In genomic region chr6:23690650-23691049, GRCh38 we compare ENCODE assay signal across 31 cellular contexts.
DNase-seq lines count a peak whose midpoint lies in the region; ATAC-seq, FAIRE-seq and TF ChIP-seq lines count a peak whose summit lies in the region.
"Had no signal": no experiment of that assay in that cellular context is flagged by ENCODE, and none has a peak within 500 bp of the region (broad histone marks: within the 10 kb centered on the region; RNA-seq: fewer than 3 reads in every experiment).

No MANE protein-coding gene starts in this region.

- TF ChIP-seq POLR2A in testis (IDR thresholded peaks at IDR 0.05) (no peak), gastroesophageal sphincter (IDR thresholded peaks at IDR 0.05) (no peak), tibial nerve (IDR thresholded peaks at IDR 0.05) (no peak)

- H3K4me2 ChIP-seq in astrocyte (ENCODE audit: low read length): no peak overlapping the region

- H3K4me3 ChIP-seq in astrocyte (ENCODE audit: insufficient read depth, low read depth, low read length) (no peak overlapping the region), testis (no peak overlapping the region), gastroesophageal sphincter (no peak overlapping the region), tibial nerve (no peak overlapping the region)
- H3K4me3 ChIP-seq: prostate gland, thoracic aorta, uterus had no signal

- H3K36me3 Mint-ChIP-seq in astrocyte (ENCODE audit: low read depth, unreplicated experiment): no peaks in the 10 kb centered on the region
- H3K36me3 Mint-ChIP-seq: activated naive CD8-positive, alpha-beta T cell treated with anti-CD3 and anti-CD28 coated beads for 36 hours; CD14-positive monocyte; IgD-negative memory B cell had no signal

- intact Hi-C loops in testis (cut with DNase I; ENCODE audit: low total_unique reads): no loop called here

- ATAC-seq in gastroesophageal sphincter: no peak
- ATAC-seq in HG02571 (IDR thresholded peaks at IDR 0.05; ENCODE audit: unreplicated experiment): no peak
- ATAC-seq: left lobe of liver had no signal

- no peaks in the 10 kb centered on the region for H3K4me1 Mint-ChIP-seq in astrocyte (ENCODE audit: low read depth, unreplicated experiment)
- H3K4me1 Mint-ChIP-seq: activated naive CD8-positive, alpha-beta T cell treated with anti-CD3 and anti-CD28 coated beads for 36 hours; CD14-positive monocyte; H9; IgD-negative memory B cell had no signal

- no peaks in the 10 kb centered on the region for H3K27me3 ChIP-seq in astrocyte (ENCODE audit: insufficient read depth, low read length)
- H3K27me3 ChIP-seq in testis: no peaks in the 10 kb centered on the region
- H3K27me3 ChIP-seq in gastroesophageal sphincter: no peaks in the 10 kb centered on the region
- no peaks in the 10 kb centered on the region for H3K27me3 ChIP-seq in tibial nerve
- H3K27me3 ChIP-seq: neutrophil had no signal

- H3K9me3 Mint-ChIP-seq in astrocyte (ENCODE audit: unreplicated experiment): peaks cover 4% of the 10 kb centered on the region
- H3K9me3 Mint-ChIP-seq: H9 had no signal

- H3K79me2 ChIP-seq in astrocyte (ENCODE audit: insufficient read depth, low read length): no peaks in the 10 kb centered on the region

- no peak overlapping the region for H2AFZ ChIP-seq in astrocyte (ENCODE audit: low read depth, low read length)

- peak; percentile 35 for DNase-seq in DMS79 treated with DMSO at 0.1 percent for 48 hours (lab: John Stamatoyannopoulos, UW)
- DNase-seq in DMS79 (lab: John Stamatoyannopoulos, UW): no peak
- peak; percentile 79 for DNase-seq in NCI-H2227 treated with DMSO at 0.1 percent for 48 hours (lab: John Stamatoyannopoulos, UW)
- peak; percentile 11 for DNase-seq in astrocyte (ENCODE audit: low read depth)
- DNase-seq in testis: no peak
- DNase-seq in tibial nerve (ENCODE audit: low spot score in 2 of 2): no peak
- DNase-seq: 8988T; activated CD4-positive, alpha-beta T cell treated with anti-CD3 and anti-CD28 coated beads for 4 hours; activated CD8-positive, alpha-beta memory T cell treated with anti-CD3 and anti-CD28 coated beads for 24 hours; activated effector memory CD4-positive, alpha-beta T cell treated with anti-CD3 and anti-CD28 coated beads, Interleukin-2, amount 50 U/mL, for 16 hours; activated naive CD8-positive, alpha-beta T cell treated with anti-CD3 and anti-CD28 coated beads for 36 hours; aorta; central memory CD4-positive, alpha-beta T cell; H9; mesenchymal stem cell; NCI-H1048; NCI-H446; Right ventricle myocardium superior; stimulated activated CD4-positive, alpha-beta T cell treated with anti-CD3 and anti-CD28 coated beads, Interleukin-15, amount 100 ng/mL, for 24 hours; stimulated activated naive CD4-positive, alpha-beta T cell; uterus had no signal

- H3K36me3 ChIP-seq in astrocyte (ENCODE audit: insufficient read depth, low read length) (no peaks in the 10 kb centered on the region), testis (ENCODE audit: low read depth, missing control alignments) (no peaks in the 10 kb centered on the region), gastroesophageal sphincter (no peaks in the 10 kb centered on the region), tibial nerve (no peaks in the 10 kb centered on the region)
- H3K36me3 ChIP-seq: neutrophil, prostate gland, thoracic aorta, uterus had no signal

- no peak for TF ChIP-seq EP300 in gastroesophageal sphincter (IDR thresholded peaks at IDR 0.05)
- no peak for TF ChIP-seq EP300 in tibial nerve (IDR thresholded peaks at IDR 0.05)

- H3K27ac ChIP-seq in astrocyte (ENCODE audit: low read depth, low read length): no peak overlapping the region
- H3K27ac ChIP-seq in testis: no peak overlapping the region
- H3K27ac ChIP-seq in gastroesophageal sphincter: no peak overlapping the region
- no peak overlapping the region for H3K27ac ChIP-seq in tibial nerve
- H3K27ac ChIP-seq: neutrophil, prostate gland, thoracic aorta, uterus had no signal

- 77 to 90% methylated on average over 3 of the region's 3 CpGs for WGBS in testis, 2 donors
- 40 to 50% methylated on average over 2 to 3 of the region's 3 CpGs for WGBS in gastroesophageal sphincter (ENCODE audit: low coverage in 1 of 2), 2 donors
- WGBS in tibial nerve, 2 donors: 43 to 56% methylated on average over 3 of the region's 3 CpGs

- FAIRE-seq in astrocyte (lab: Jason Lieb, UNC): no peak
- FAIRE-seq: D721Med had no signal

- TF ChIP-seq CTCF in astrocyte (IDR thresholded peaks at IDR 0.05; ENCODE audit: insufficient read depth, low read depth, low read length) (no peak), testis (IDR thresholded peaks at IDR 0.05) (no peak), gastroesophageal sphincter (IDR thresholded peaks at IDR 0.05) (no peak), tibial nerve (IDR thresholded peaks at IDR 0.05) (no peak)

- H4K20me1 ChIP-seq in astrocyte (ENCODE audit: insufficient read depth, low read length): no peaks in the 10 kb centered on the region

- H3K27me3 Mint-ChIP-seq in astrocyte (ENCODE audit: low read depth, unreplicated experiment): no peaks in the 10 kb centered on the region
- H3K27me3 Mint-ChIP-seq: activated naive CD8-positive, alpha-beta T cell treated with anti-CD3 and anti-CD28 coated beads for 36 hours; dendritic cell treated with granulocyte-macrophage colony-stimulating factor and Interleukin-4, amounts not matched to agents 40 ng/mL and 50 ng/mL, for 4 days; IgD-negative memory B cell had no signal

- H3K4me3 Mint-ChIP-seq in astrocyte (ENCODE audit: unreplicated experiment): no peak overlapping the region
- H3K4me3 Mint-ChIP-seq: activated naive CD8-positive, alpha-beta T cell treated with anti-CD3 and anti-CD28 coated beads for 36 hours; CD14-positive monocyte; dendritic cell treated with granulocyte-macrophage colony-stimulating factor and Interleukin-4, amounts not matched to agents 40 ng/mL and 50 ng/mL, for 4 days; H9; IgD-negative memory B cell had no signal

- H3K4me1 ChIP-seq in astrocyte (ENCODE audit: insufficient read depth, low read length) (no peaks in the 10 kb centered on the region), testis (no peaks in the 10 kb centered on the region), gastroesophageal sphincter (peaks cover 0 to 19% (median 0%) of the 10 kb centered on the region in 3 donors), tibial nerve (no peaks in the 10 kb centered on the region)
- H3K4me1 ChIP-seq: uterus had no signal

- H3K9me3 ChIP-seq in astrocyte (ENCODE audit: insufficient read depth, low read depth, low read length): no peaks in the 10 kb centered on the region
- H3K9me3 ChIP-seq in testis: no peaks in the 10 kb centered on the region
- no peaks in the 10 kb centered on the region for H3K9me3 ChIP-seq in gastroesophageal sphincter
- no peaks in the 10 kb centered on the region for H3K9me3 ChIP-seq in tibial nerve
- H3K9me3 ChIP-seq: neutrophil, prostate gland, thoracic aorta, uterus had no signal

- no peak overlapping the region for H3K9ac ChIP-seq in astrocyte (ENCODE audit: low read length)

- H3K27ac Mint-ChIP-seq in astrocyte (ENCODE audit: unreplicated experiment): no peak overlapping the region
- H3K27ac Mint-ChIP-seq: activated naive CD8-positive, alpha-beta T cell treated with anti-CD3 and anti-CD28 coated beads for 36 hours; CD14-positive monocyte; dendritic cell treated with granulocyte-macrophage colony-stimulating factor and Interleukin-4, amounts not matched to agents 40 ng/mL and 50 ng/mL, for 4 days; H9; IgD-negative memory B cell had no signal

Comparison
In these comparisons a context has a peak if more than half of its experiments do, and no peak if none do; other contexts are left out.
1. DNase-seq: peak in DMS79 treated with DMSO at 0.1 percent for 48 hours (single experiment), NCI-H2227 treated with DMSO at 0.1 percent for 48 hours (single experiment) and astrocyte (single experiment); none in DMS79 (single experiment), testis (single experiment) and tibial nerve (0 of 2).